Comparison of ENCODE assay signal across 11 cellular contexts in the genomic region with DNA sequence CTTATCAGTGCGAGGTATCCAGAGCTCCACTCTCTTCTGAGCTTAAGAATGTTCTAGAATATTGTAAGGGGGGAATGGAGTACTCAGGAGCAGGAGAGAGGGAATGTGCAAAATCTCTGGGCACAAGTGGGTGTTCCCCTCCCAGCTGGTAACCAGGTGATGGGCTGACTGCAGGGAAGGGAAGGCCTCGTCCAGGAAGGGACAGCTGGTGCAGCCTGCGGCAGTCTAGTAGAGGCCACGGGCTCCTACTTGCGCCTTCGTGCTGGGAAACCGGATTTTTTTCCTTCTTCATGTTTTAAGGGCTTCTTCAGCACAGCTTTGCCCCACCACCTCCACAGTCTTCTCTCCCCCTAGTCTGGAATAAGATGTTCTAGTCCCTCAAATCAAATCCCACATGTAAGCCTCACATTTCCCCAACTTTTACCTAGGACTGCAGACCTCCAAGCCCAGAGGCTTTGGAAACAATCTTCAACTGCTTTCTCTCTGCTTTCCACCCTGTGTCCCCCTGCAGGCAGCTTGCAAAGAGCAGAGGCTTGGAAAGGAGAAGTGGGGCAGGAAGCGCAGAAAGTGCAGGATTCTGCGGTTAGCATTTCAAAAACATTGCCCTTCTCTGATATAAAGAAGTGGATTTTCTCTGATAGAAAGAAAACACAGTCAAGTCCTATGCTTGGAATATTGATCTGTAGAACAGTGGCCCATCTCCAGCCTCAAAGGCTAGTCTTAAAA. TPM values are rescaled to one million over a fixed set of nuclear protein-coding genes. Genes with fewer than 3 reads are reported as not detected.
A peak's percentile ranks its signal among the peaks of the same experiment; 100 is the strongest.
DNase-seq lines count a peak whose midpoint lies in the region; ATAC-seq and TF ChIP-seq lines count a peak whose summit lies in the region.
"Had no signal": no experiment of that assay in that cellular context is flagged by ENCODE, and none has a peak within 500 bp of the region (broad histone marks: within the 10 kb centered on the region; RNA-seq: fewer than 3 reads in every experiment).

No MANE protein-coding gene starts in this region.

- ATAC-seq in GM19035 (IDR thresholded peaks at IDR 0.05; ENCODE audit: unreplicated experiment) = no peak

- H3K4me3 ChIP-seq in WERI-Rb-1 (ENCODE audit: low read depth, low read length) = no peak overlapping the region
- H3K4me3 ChIP-seq in kidney epithelial cell (ENCODE audit: low read depth, low read length) = no peak overlapping the region
- H3K4me3 ChIP-seq: SJSA1 had no signal

- POLR2A ChIA-PET in HEK293T (lab: Yijun Ruan, JAX) = no interaction called here

- no peak overlapping the region for H3K27ac ChIP-seq in WERI-Rb-1
- H3K27ac ChIP-seq: SJSA1 had no signal

- H3K36me3 ChIP-seq in WERI-Rb-1 = no peaks in the 10 kb centered on the region
- H3K36me3 ChIP-seq in kidney epithelial cell (ENCODE audit: control insufficient read depth, insufficient read depth, low read length) = no peaks in the 10 kb centered on the region
- H3K36me3 ChIP-seq: SJSA1 had no signal

- TF ChIP-seq CTCF in WERI-Rb-1 (IDR thresholded peaks at IDR 0.05; ENCODE audit: low read depth, low read length) (peak; percentile 30), kidney epithelial cell (IDR thresholded peaks at IDR 0.05; ENCODE audit: insufficient read depth, low read length, poor library complexity, severe bottlenecking) (peak; percentile 31)

- in situ Hi-C loops in ACHN (cut with HindIII; ENCODE audit: low pct_ligation_motif_present, low pct_unique_long_range_greater_than_20kb, low sequenced_read_pairs) = no loop called here

- H3K27me3 ChIP-seq in WERI-Rb-1 (ENCODE audit: insufficient read depth, low read depth, severe bottlenecking) (no peaks in the 10 kb centered on the region), kidney epithelial cell (ENCODE audit: control insufficient read depth, insufficient read depth, low read length) (no peaks in the 10 kb centered on the region)
- H3K27me3 ChIP-seq: SJSA1 had no signal

- CTCF ChIA-PET in HEK293T (lab: Yijun Ruan, JAX) = no interaction called here

- no peaks in the 10 kb centered on the region for H3K9me3 ChIP-seq in WERI-Rb-1 (ENCODE audit: severe bottlenecking)

- DNase-seq in ACHN (peak; percentile 22), HEK293T (ENCODE audit: extremely low spot score) (peak; percentile 19), WERI-Rb-1 (no peak), kidney epithelial cell (ENCODE audit: low read depth) (no peak), erythroblast (lab: John Stamatoyannopoulos, UW) (no peak), NCI-H2029 treated with DMSO at 0.1 percent for 48 hours (lab: John Stamatoyannopoulos, UW) (no peak)
- no peak for DNase-seq in stimulated activated CD4-positive, alpha-beta T cell treated with anti-CD3 and anti-CD28 coated beads, Interleukin-4, amount 100 ng/mL, for 24 hours
- DNase-seq: CD4-positive, alpha-beta memory T cell; NCI-H1417 had no signal

- no peak for TF ChIP-seq POLR2A in erythroblast (IDR thresholded peaks at IDR 0.05; ENCODE audit: low read length)

TF ChIP-seq in HEK293T, 16 proteins besides CTCF, POLR2A, EP300 and RAD21:
- TF ChIP-seq SUZ12 (IDR thresholded peaks at IDR 0.05) (no peak), HDGF (IDR thresholded peaks at IDR 0.05; ENCODE audit: borderline replicate concordance) (no peak), CTBP1 (IDR thresholded peaks at IDR 0.05; ENCODE audit: borderline replicate concordance) (no peak), ELF4 (IDR thresholded peaks at IDR 0.05) (no peak), SP1 (IDR thresholded peaks at IDR 0.05) (no peak), TARDBP (IDR thresholded peaks at IDR 0.05) (no peak), BHLHE40 (IDR thresholded peaks at IDR 0.05; ENCODE audit: borderline replicate concordance) (no peak), FOXK2 (IDR thresholded peaks at IDR 0.05) (no peak), ARNT (IDR thresholded peaks at IDR 0.05) (no peak), FOXA1 (IDR thresholded peaks at IDR 0.05) (no peak), ZNF384 (IDR thresholded peaks at IDR 0.05) (no peak), FOXM1 (IDR thresholded peaks at IDR 0.05; ENCODE audit: borderline replicate concordance) (no peak), NFRKB (IDR thresholded peaks at IDR 0.05) (no peak), L3MBTL2 (conservative IDR thresholded peaks at IDR 0.05) (no peak), LEF1 (IDR thresholded peaks at IDR 0.05; ENCODE audit: borderline replicate concordance) (no peak)
- TF ChIP-seq, protein P1, sequence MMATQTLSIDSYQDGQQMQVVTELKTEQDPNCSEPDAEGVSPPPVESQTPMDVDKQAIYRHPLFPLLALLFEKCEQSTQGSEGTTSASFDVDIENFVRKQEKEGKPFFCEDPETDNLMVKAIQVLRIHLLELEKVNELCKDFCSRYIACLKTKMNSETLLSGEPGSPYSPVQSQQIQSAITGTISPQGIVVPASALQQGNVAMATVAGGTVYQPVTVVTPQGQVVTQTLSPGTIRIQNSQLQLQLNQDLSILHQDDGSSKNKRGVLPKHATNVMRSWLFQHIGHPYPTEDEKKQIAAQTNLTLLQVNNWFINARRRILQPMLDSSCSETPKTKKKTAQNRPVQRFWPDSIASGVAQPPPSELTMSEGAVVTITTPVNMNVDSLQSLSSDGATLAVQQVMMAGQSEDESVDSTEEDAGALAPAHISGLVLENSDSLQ (IDR thresholded peaks at IDR 0.05) = no peak

RNA-seq across cellular contexts. Expression of a gene that starts 11.9 kb away (rescaled TPM):
- total RNA-seq in kidney epithelial cell = 2.1 and 2.8 TPM in 2 replicates
- total RNA-seq: CD4-positive, alpha-beta memory T cell had no signal

Comparison
In these comparisons a context has a peak if more than half of its experiments do, and no peak if none do; other contexts are left out.
1. DNase-seq: peak in ACHN (single experiment) and HEK293T (single experiment); none in WERI-Rb-1 (single experiment), kidney epithelial cell (single experiment), stimulated activated CD4-positive, alpha-beta T cell treated with anti-CD3 and anti-CD28 coated beads, Interleukin-4, amount 100 ng/mL, for 24 hours (single experiment), erythroblast (0 of 2) and NCI-H2029 treated with DMSO at 0.1 percent for 48 hours (single experiment).